8 cellular contexts compared by ENCODE assay signal in the genomic region with DNA sequence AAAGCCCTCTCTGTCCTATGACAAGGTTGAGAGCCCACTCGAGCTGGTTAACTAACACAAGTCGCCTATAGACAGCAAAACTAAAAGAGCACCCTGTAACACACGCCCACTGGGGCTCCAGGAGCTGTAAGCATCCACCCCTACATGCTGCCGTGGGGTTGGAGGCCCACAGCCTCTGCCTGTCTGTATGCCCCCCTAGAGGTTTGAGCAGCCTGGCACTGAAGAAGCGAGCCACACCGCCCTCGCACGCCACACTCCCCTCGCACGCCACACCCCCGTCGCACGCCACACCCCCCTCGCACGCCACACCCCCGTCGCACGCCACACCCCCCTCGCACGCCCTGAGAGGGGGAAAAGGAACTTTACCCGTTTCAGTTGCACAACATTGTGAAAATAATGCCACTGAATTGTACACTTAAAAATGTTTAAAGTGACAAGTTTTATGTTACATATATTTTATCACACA. TPM values are rescaled to one million over a fixed set of nuclear protein-coding genes. Genes with fewer than 3 reads are reported as not detected.
DNase-seq lines count a peak whose midpoint lies in the region; ATAC-seq and TF ChIP-seq lines count a peak whose summit lies in the region.

No MANE protein-coding gene starts in this region.

- H3K36me3 ChIP-seq in HEK293 (ENCODE audit: control insufficient read depth in 2 of 2, insufficient read depth in 1 of 2, low read length in 2 of 2), result no peaks in the 10 kb centered on the region; a peak in 1 of 3 replicates

- H3K4me1 ChIP-seq in HEK293 (ENCODE audit: control insufficient read depth, insufficient read depth, low read length), result no peaks in the 10 kb centered on the region

- POLR2A ChIA-PET in HEK293 (lab: Yijun Ruan, JAX), result interaction anchor here (0.7 kb wide), 2 partner anchors 17 to 47 kb away, joined by 5 to 6 read pairs; no protein-coding TSS in a partner anchor

- CTCF ChIA-PET in HEK293 (lab: Yijun Ruan, JAX), result interaction anchor here (0.6 to 2.2 kb wide), 7 partner anchors 13 to 207 kb away, joined by 3 to 10 read pairs (median 3); a partner anchor contains a TSS

- TF ChIP-seq CTCF in HEK293 (tag by site-specific recombination; IDR thresholded peaks at IDR 0.05), result peak; percentile 23; the same call in 1 of the 2 replicates

- H3K27ac ChIP-seq in HEK293 (ENCODE audit: extremely low read depth, low read depth, low read length), result no peak overlapping the region

- peak overlapping the region; percentile 21 for H3K4me3 ChIP-seq in HEK293 (ENCODE audit: low read depth, low read length)

- no peak for ATAC-seq in GM21717 (IDR thresholded peaks at IDR 0.05; ENCODE audit: unreplicated experiment)

- no peaks in the 10 kb centered on the region for H3K9me3 ChIP-seq in HEK293 (ENCODE audit: control insufficient read depth, insufficient read depth, low read depth, low read length)

- DNase-seq in COLO668 (lab: John Stamatoyannopoulos, UW; ENCODE audit: unreplicated experiment) (peak; percentile 73), NCI-H446 (lab: John Stamatoyannopoulos, UW) (peak; percentile 7 to 57), ecto neural progenitor cell (ENCODE audit: low spot score) (peak; percentile 72), lung microvascular endothelial cell (ENCODE audit: low read depth in 2 of 2) (peak; percentile 36 to 66)
- peak; percentile 67 for DNase-seq in activated CD4-positive, alpha-beta T cell treated with anti-CD3 and anti-CD28 coated beads, Interleukin-2, amount 50 U/mL, for 4 hours
- DNase-seq in stimulated activated CD8-positive, alpha-beta memory T cell treated with anti-CD3 and anti-CD28 coated beads, Interleukin-15, amount 100 ng/mL, for 1 hour (ENCODE audit: low read depth), result peak; percentile 60

TF ChIP-seq in HEK293, 187 proteins besides CTCF, POLR2A, EP300 and RAD21 (continues in another document):
- TF ChIP-seq SP7 (tag by site-specific recombination; IDR thresholded peaks at IDR 0.05), result 0 out of 2 replicates have a peak, but pooled peaks have one; percentile 11
- TF ChIP-seq, protein P1, sequence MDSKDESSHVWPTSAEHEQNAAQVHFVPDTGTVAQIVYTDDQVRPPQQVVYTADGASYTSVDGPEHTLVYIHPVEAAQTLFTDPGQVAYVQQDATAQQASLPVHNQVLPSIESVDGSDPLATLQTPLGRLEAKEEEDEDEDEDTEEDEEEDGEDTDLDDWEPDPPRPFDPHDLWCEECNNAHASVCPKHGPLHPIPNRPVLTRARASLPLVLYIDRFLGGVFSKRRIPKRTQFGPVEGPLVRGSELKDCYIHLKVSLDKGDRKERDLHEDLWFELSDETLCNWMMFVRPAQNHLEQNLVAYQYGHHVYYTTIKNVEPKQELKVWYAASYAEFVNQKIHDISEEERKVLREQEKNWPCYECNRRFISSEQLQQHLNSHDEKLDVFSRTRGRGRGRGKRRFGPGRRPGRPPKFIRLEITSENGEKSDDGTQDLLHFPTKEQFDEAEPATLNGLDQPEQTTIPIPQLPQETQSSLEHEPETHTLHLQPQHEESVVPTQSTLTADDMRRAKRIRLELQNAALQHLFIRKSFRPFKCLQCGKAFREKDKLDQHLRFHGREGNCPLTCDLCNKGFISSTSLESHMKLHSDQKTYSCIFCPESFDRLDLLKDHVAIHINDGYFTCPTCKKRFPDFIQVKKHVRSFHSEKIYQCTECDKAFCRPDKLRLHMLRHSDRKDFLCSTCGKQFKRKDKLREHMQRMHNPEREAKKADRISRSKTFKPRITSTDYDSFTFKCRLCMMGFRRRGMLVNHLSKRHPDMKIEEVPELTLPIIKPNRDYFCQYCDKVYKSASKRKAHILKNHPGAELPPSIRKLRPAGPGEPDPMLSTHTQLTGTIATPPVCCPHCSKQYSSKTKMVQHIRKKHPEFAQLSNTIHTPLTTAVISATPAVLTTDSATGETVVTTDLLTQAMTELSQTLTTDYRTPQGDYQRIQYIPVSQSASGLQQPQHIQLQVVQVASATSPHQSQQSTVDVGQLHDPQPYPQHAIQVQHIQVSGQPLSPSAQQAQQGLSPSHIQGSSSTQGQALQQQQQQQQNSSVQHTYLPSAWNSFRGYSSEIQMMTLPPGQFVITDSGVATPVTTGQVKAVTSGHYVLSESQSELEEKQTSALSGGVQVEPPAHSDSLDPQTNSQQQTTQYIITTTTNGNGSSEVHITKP (tag by site-specific recombination; IDR thresholded peaks at IDR 0.05), result peak; percentile 45
- TF ChIP-seq HOXC10 (CRISPR knock-in tag; IDR thresholded peaks at IDR 0.05), result no peak
- TF ChIP-seq, protein P2, sequence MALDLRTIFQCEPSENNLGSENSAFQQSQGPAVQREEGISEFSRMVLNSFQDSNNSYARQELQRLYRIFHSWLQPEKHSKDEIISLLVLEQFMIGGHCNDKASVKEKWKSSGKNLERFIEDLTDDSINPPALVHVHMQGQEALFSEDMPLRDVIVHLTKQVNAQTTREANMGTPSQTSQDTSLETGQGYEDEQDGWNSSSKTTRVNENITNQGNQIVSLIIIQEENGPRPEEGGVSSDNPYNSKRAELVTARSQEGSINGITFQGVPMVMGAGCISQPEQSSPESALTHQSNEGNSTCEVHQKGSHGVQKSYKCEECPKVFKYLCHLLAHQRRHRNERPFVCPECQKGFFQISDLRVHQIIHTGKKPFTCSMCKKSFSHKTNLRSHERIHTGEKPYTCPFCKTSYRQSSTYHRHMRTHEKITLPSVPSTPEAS (tag by site-specific recombination; IDR thresholded peaks at IDR 0.05), result no peak
- TF ChIP-seq, protein P3, sequence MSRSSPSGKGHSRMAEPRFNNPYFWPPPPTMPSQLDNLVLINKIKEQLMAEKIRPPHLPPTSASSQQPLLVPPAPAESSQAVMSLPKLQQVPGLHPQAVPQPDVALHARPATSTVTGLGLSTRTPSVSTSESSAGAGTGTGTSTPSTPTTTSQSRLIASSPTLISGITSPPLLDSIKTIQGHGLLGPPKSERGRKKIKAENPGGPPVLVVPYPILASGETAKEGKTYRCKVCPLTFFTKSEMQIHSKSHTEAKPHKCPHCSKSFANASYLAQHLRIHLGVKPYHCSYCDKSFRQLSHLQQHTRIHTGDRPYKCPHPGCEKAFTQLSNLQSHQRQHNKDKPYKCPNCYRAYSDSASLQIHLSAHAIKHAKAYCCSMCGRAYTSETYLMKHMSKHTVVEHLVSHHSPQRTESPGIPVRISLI (tag by site-specific recombination; IDR thresholded peaks at IDR 0.05), result no peak
- peak; percentile 99 for TF ChIP-seq KLF10 (tag by site-specific recombination; IDR thresholded peaks at IDR 0.05)
- peak; percentile 68 for TF ChIP-seq KLF16 (tag by site-specific recombination; IDR thresholded peaks at IDR 0.05)
- TF ChIP-seq, protein P4, sequence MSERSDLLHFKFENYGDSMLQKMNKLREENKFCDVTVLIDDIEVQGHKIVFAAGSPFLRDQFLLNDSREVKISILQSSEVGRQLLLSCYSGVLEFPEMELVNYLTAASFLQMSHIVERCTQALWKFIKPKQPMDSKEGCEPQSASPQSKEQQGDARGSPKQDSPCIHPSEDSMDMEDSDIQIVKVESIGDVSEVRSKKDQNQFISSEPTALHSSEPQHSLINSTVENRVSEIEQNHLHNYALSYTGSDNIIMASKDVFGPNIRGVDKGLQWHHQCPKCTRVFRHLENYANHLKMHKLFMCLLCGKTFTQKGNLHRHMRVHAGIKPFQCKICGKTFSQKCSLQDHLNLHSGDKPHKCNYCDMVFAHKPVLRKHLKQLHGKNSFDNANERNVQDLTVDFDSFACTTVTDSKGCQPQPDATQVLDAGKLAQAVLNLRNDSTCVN (tag by site-specific recombination; optimal IDR thresholded peaks at IDR 0.05), result peak; percentile 6
- TF ChIP-seq GLIS1 (tag by site-specific recombination; IDR thresholded peaks at IDR 0.05), result peak; percentile 59
- no peak for TF ChIP-seq ZNF10 (tag by site-specific recombination; IDR thresholded peaks at IDR 0.05)
- peak; percentile 92 for TF ChIP-seq ZNF335 (tag by site-specific recombination; conservative IDR thresholded peaks at IDR 0.05)
- TF ChIP-seq SP3 (tag by site-specific recombination; IDR thresholded peaks at IDR 0.05), result peak; percentile 65
- peak; percentile 89 for TF ChIP-seq EGR2 (tag by site-specific recombination; IDR thresholded peaks at IDR 0.05; ENCODE audit: low read depth)
- no peak for TF ChIP-seq ZNF133 (tag by site-specific recombination; IDR thresholded peaks at IDR 0.05)
- TF ChIP-seq, protein P5, sequence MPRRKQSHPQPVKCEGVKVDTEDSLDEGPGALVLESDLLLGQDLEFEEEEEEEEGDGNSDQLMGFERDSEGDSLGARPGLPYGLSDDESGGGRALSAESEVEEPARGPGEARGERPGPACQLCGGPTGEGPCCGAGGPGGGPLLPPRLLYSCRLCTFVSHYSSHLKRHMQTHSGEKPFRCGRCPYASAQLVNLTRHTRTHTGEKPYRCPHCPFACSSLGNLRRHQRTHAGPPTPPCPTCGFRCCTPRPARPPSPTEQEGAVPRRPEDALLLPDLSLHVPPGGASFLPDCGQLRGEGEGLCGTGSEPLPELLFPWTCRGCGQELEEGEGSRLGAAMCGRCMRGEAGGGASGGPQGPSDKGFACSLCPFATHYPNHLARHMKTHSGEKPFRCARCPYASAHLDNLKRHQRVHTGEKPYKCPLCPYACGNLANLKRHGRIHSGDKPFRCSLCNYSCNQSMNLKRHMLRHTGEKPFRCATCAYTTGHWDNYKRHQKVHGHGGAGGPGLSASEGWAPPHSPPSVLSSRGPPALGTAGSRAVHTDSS (tag by site-specific recombination; IDR thresholded peaks at IDR 0.05), result no peak
- TF ChIP-seq ZNF2 (tag by site-specific recombination; IDR thresholded peaks at IDR 0.05), result no peak
- TF ChIP-seq, protein P6, sequence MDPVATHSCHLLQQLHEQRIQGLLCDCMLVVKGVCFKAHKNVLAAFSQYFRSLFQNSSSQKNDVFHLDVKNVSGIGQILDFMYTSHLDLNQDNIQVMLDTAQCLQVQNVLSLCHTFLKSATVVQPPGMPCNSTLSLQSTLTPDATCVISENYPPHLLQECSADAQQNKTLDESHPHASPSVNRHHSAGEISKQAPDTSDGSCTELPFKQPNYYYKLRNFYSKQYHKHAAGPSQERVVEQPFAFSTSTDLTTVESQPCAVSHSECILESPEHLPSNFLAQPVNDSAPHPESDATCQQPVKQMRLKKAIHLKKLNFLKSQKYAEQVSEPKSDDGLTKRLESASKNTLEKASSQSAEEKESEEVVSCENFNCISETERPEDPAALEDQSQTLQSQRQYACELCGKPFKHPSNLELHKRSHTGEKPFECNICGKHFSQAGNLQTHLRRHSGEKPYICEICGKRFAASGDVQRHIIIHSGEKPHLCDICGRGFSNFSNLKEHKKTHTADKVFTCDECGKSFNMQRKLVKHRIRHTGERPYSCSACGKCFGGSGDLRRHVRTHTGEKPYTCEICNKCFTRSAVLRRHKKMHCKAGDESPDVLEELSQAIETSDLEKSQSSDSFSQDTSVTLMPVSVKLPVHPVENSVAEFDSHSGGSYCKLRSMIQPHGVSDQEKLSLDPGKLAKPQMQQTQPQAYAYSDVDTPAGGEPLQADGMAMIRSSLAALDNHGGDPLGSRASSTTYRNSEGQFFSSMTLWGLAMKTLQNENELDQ (tag by site-specific recombination; IDR thresholded peaks at IDR 0.05; ENCODE audit: low read depth), result no peak

RNA-seq across cellular contexts. Expression of a gene that starts 13.2 kb away (rescaled TPM):
- 37.3 and 40.7 TPM in 2 replicates for total RNA-seq in lung microvascular endothelial cell

RNA-seq across cellular contexts. Expression of a gene that starts 29.7 kb away (rescaled TPM):
- total RNA-seq in lung microvascular endothelial cell, result 9.4 and 11.7 TPM in 2 replicates

RNA-seq across cellular contexts. Expression of a gene that starts 37.9 kb away (rescaled TPM):
- 16.7 and 19.6 TPM in 2 replicates for total RNA-seq in lung microvascular endothelial cell

RNA-seq across cellular contexts. Expression of a gene that starts 47.5 kb away (rescaled TPM):
- 92.7 and 108 TPM in 2 replicates for total RNA-seq in lung microvascular endothelial cell
